ENCODE assay signal across 8 cellular contexts in genomic region chr17:39952665-39953470, GRCh38. TPM values are rescaled to one million over a fixed set of nuclear protein-coding genes. Genes with fewer than 3 reads are reported as not detected.
A peak's percentile ranks its signal among the peaks of the same experiment; 100 is the strongest.
DNase-seq lines count a peak whose midpoint lies in the region; ATAC-seq, FAIRE-seq and TF ChIP-seq lines count a peak whose summit lies in the region.

No MANE protein-coding gene starts in this region.

- no peaks in the 10 kb centered on the region for H3K9me3 Mint-ChIP-seq in immature natural killer cell

- H3K27ac Mint-ChIP-seq in immature natural killer cell: peak overlapping the region; percentile 78 to 88 (median 80)

- no peak for FAIRE-seq in bronchial epithelial cell (lab: Jason Lieb, UNC)

- peak overlapping the region; percentile 81 for H3K4me2 ChIP-seq in smooth muscle cell

- DNase-seq in NCI-H2171 treated with DMSO at 0.1 percent for 48 hours (lab: John Stamatoyannopoulos, UW) (peak; percentile 90), bronchial epithelial cell (ENCODE audit: low read depth) (peak; percentile 77), immature natural killer cell (peak; percentile 88 to 92 (median 88)), smooth muscle cell (lab: John Stamatoyannopoulos, UW; ENCODE audit: unreplicated experiment) (peak; percentile 100)

- no peaks in the 10 kb centered on the region for H3K27me3 Mint-ChIP-seq in immature natural killer cell (ENCODE audit: low read depth in 3 of 3)

- peak overlapping the region; percentile 44 for H3K4me3 ChIP-seq in WI38 (ENCODE audit: low read depth, low read length)
- H3K4me3 ChIP-seq in bronchial epithelial cell (ENCODE audit: low read depth, low read length): peak overlapping the region; percentile 41
- H3K4me3 ChIP-seq in smooth muscle cell: peak overlapping the region; percentile 45

- no peaks in the 10 kb centered on the region for H3K79me2 ChIP-seq in smooth muscle cell (ENCODE audit: low read depth)

- H3K27ac ChIP-seq in 22Rv1 (peak overlapping the region; percentile 62), smooth muscle cell (ENCODE audit: low read depth) (no peak overlapping the region)

- H3K4me1 ChIP-seq in smooth muscle cell (ENCODE audit: low read depth): no peaks in the 10 kb centered on the region

- no peaks in the 10 kb centered on the region for H3K36me3 Mint-ChIP-seq in immature natural killer cell

- H3K27me3 ChIP-seq in bronchial epithelial cell (ENCODE audit: control insufficient read depth, insufficient read depth, low read length): no peaks in the 10 kb centered on the region
- H3K27me3 ChIP-seq in smooth muscle cell (ENCODE audit: low read depth): no peaks in the 10 kb centered on the region

- H3K36me3 ChIP-seq in bronchial epithelial cell (ENCODE audit: control insufficient read depth, insufficient read depth, low read length): no peaks in the 10 kb centered on the region
- H3K36me3 ChIP-seq in smooth muscle cell (ENCODE audit: low read depth): no peaks in the 10 kb centered on the region

- peak overlapping the region; percentile 73 to 84 (median 78) for H3K4me3 Mint-ChIP-seq in immature natural killer cell

- no peak overlapping the region for H3K9ac ChIP-seq in smooth muscle cell (ENCODE audit: low read depth)

- TF ChIP-seq CTCF in 22Rv1 (IDR thresholded peaks at IDR 0.05) (no peak), WI38 (IDR thresholded peaks at IDR 0.05; ENCODE audit: low read depth, low read length) (no peak), bronchial epithelial cell (IDR thresholded peaks at IDR 0.05; ENCODE audit: insufficient read depth, low read length, severe bottlenecking) (no peak), smooth muscle cell (IDR thresholded peaks at IDR 0.05; ENCODE audit: borderline replicate concordance, insufficient read depth, poor library complexity, severe bottlenecking) (no peak)

- no peaks in the 10 kb centered on the region for H4K20me1 ChIP-seq in smooth muscle cell (ENCODE audit: low read depth)

- peak overlapping the region; percentile 6 for H2AFZ ChIP-seq in smooth muscle cell (ENCODE audit: low read depth)

- ATAC-seq in GM18520 (IDR thresholded peaks at IDR 0.05; ENCODE audit: unreplicated experiment): peak; percentile 56
- ATAC-seq in HG03045 (IDR thresholded peaks at IDR 0.05; ENCODE audit: unreplicated experiment): peak; percentile 75

- peaks cover 13 to 14% of the 10 kb centered on the region in 2 donors for H3K4me1 Mint-ChIP-seq in immature natural killer cell

- no peaks in the 10 kb centered on the region for H3F3A ChIP-seq in smooth muscle cell (ENCODE audit: low read depth)

- H3K9me3 ChIP-seq in smooth muscle cell (replicated peaks; ENCODE audit: low read depth): no peaks in the 10 kb centered on the region

- 2% methylated on average over 24 of the region's 56 CpGs for WGBS in smooth muscle cell (ENCODE audit: low lambda C conversion rate)

RNA-seq across cellular contexts. Expression of gene GSDMA, which starts 9.9 kb away (rescaled TPM):
- 0.26 and 0.38 TPM in 2 replicates for total RNA-seq in bronchial epithelial cell
- polyA plus RNA-seq in immature natural killer cell: 1 to 10 TPM in 1 of 3 donors, not detected in 2; 2.3 TPM
- total RNA-seq in smooth muscle cell: 0.31 and 1.3 TPM in 2 replicates
- polyA plus RNA-seq in smooth muscle cell: 0.28 and 0.50 TPM in 2 replicates

RNA-seq across cellular contexts. Expression of gene LRRC3C, which starts 25.3 kb away (rescaled TPM):
- total RNA-seq in bronchial epithelial cell (not detected in 2 replicates), smooth muscle cell (not detected in 2 replicates)
- polyA plus RNA-seq in immature natural killer cell (not detected), smooth muscle cell (not detected in 2 replicates)

RNA-seq across cellular contexts. Expression of gene ORMDL3, which starts 25.5 kb away (rescaled TPM):
- 26.6 and 30.7 TPM in 2 replicates for total RNA-seq in bronchial epithelial cell
- 100 to 1,000 TPM in 1 of 3 donors, 10 to 100 TPM in 2; 44.1 to 154 (median 63.8) TPM for polyA plus RNA-seq in immature natural killer cell
- total RNA-seq in smooth muscle cell: 29.8 and 43.5 TPM in 2 replicates
- polyA plus RNA-seq in smooth muscle cell: 24.7 and 34.9 TPM in 2 replicates

RNA-seq across cellular contexts. Expression of gene PSMD3, which starts 27.7 kb away (rescaled TPM):
- total RNA-seq in bronchial epithelial cell (79.8 and 83.1 TPM in 2 replicates), smooth muscle cell (58.0 and 83.8 TPM in 2 replicates)
- polyA plus RNA-seq in immature natural killer cell (10 to 100 TPM; 47.0 to 59.1 (median 47.7) TPM), smooth muscle cell (110 and 115 TPM in 2 replicates)

RNA-seq across cellular contexts. Expression of gene GSDMB, which starts 34.4 kb away (rescaled TPM):
- total RNA-seq in bronchial epithelial cell (5.8 and 6.1 TPM in 2 replicates), smooth muscle cell (16.4 TPM in 2 replicates)
- polyA plus RNA-seq in immature natural killer cell (1 to 10 TPM in 2 of 3 donors, under 1 TPM in 1; 0.13 to 2.4 (median 2.1) TPM), smooth muscle cell (6.6 and 12.6 TPM in 2 replicates)
